In the genomic region with DNA sequence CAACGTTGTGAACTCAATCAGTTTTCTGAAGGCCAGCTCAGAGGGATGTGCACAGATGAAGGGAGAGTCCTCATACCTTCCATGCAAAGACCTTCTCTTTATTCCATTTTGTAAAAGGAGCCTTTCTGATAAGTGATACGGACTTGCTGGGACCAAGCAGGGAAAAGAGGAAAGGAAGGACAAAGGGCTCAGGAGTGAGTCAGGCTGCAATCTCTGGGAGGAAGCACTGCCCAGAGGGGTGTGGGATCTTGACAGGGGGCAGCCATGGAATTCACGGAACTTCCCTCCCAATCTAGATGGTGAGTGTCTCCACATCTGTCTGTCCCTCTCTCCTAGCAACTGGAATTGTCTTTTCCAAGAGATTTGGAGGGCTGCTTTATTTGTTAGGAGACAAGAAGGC, we compare ENCODE assay signal across 20 cellular contexts.
"Had no signal": no experiment of that assay in that cellular context is flagged by ENCODE, and none has a peak within 500 bp of the region (broad histone marks: within the 10 kb centered on the region; RNA-seq: fewer than 3 reads in every experiment).

No MANE protein-coding gene starts in this region.

- H3K4me3 ChIP-seq: colonic mucosa, gastrocnemius medialis, heart right ventricle, left ventricle myocardium inferior, lower lobe of right lung, pancreas, stomach, thoracic aorta, transverse colon had no signal

- DNase-seq: colonic mucosa; dermis blood vessel endothelial cell; gastrocnemius medialis; heart right ventricle; hypothalamus; kidney; left cardiac atrium; left ventricle myocardium inferior; lower lobe of right lung; midbrain; occipital lobe; pancreas; right cardiac atrium; small intestine; stimulated activated CD4-positive, alpha-beta T cell treated with anti-CD3 and anti-CD28 coated beads, Interleukin-12 subunit alpha, Interleukin-12 subunit beta, amount 100 ng/mL, for 4 hours; stimulated activated naive CD4-positive, alpha-beta T cell; stomach; substantia nigra; transverse colon had no signal

- FAIRE-seq: kidney, pancreas, small intestine had no signal

- H3K27ac ChIP-seq: colonic mucosa, gastrocnemius medialis, heart right ventricle, left ventricle myocardium inferior, lower lobe of right lung, pancreas, stomach, thoracic aorta, transverse colon had no signal

- H3K36me3 ChIP-seq: colonic mucosa, gastrocnemius medialis, heart right ventricle, left ventricle myocardium inferior, lower lobe of right lung, pancreas, stomach, thoracic aorta, transverse colon had no signal

- H3K27me3 ChIP-seq: colonic mucosa, gastrocnemius medialis, heart right ventricle, pancreas, stomach, transverse colon had no signal

- H3K9me3 ChIP-seq: colonic mucosa, gastrocnemius medialis, lower lobe of right lung, pancreas, thoracic aorta, transverse colon had no signal

- H3K4me1 ChIP-seq: colonic mucosa, gastrocnemius medialis, heart right ventricle, left ventricle myocardium inferior, lower lobe of right lung, pancreas, stomach, transverse colon had no signal
